In the genomic region with DNA sequence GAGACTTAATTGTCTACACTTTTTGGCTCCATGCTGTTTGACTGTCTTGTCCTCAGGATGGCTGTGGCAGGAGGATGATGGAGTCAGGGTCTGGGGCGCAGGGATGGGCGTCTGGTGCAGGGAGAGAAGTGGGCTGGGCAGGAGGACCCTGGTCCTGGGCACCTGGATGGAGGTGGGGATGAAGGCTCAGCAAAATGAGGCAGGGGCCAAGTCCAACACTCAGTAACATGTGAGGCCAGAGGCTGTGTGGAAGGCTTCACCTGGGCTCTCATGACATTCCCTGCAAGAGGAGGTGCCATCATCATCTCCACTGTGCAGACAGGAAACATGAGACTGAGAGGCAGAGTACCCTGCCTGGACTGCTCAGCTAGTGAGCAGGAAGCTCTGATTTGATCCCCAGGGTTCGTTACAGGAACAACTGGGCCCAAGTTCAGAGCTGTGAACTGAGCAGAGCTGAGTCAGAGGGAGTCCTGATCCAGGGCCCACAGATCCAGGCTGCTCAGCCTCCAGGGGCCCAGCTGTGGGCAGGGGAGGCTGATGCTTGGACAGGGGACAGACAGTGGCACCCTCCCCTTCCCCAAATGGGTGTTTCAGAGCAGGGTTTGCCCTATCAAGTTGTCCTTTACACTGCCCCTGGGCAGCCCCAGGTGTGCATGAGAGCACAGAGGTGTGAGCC, we compare ENCODE assay signal across 23 cellular contexts. TPM values are rescaled to one million over a fixed set of nuclear protein-coding genes. Genes with fewer than 3 reads are reported as not detected.
DNase-seq lines count a peak whose midpoint lies in the region; ATAC-seq and TF ChIP-seq lines count a peak whose summit lies in the region.
"Had no signal": no experiment of that assay in that cellular context is flagged by ENCODE, and none has a peak within 500 bp of the region (broad histone marks: within the 10 kb centered on the region; RNA-seq: fewer than 3 reads in every experiment).

No MANE protein-coding gene starts in this region.

- intact Hi-C loops in spleen (cut with DNase I; ENCODE audit: low total_unique reads), result no loop called here

- H3K4me3 Mint-ChIP-seq in CD4-positive, CD25-positive, alpha-beta regulatory T cell, result no peak overlapping the region
- H3K4me3 Mint-ChIP-seq: activated CD4-positive, alpha-beta memory T cell treated with anti-CD3 and anti-CD28 coated beads, Interleukin-2, amount 10 ng/mL, durations not matched to agents 7 days and 5 days; T-helper 1 cell treated with Interleukin-12 subunit alpha and Interleukin-12 subunit beta and Interleukin-4 antibody, amounts not matched to agents 30 μg/mL and 1 μg/mL, for 36 hours had no signal

- peaks cover 34% of the 10 kb centered on the region for H3K27me3 Mint-ChIP-seq in CD4-positive, CD25-positive, alpha-beta regulatory T cell

- no peaks in the 10 kb centered on the region for H3K36me3 Mint-ChIP-seq in CD4-positive, CD25-positive, alpha-beta regulatory T cell

- 89% methylated on average over 3 of the region's 3 CpGs for WGBS in liver
- WGBS in spleen, 5 donors, result 63 to 80% (median 74%) methylated on average over 3 of the region's 3 CpGs
- 74% methylated on average over 3 of the region's 3 CpGs for WGBS in mesenchymal stem cell

- no peak overlapping the region for H4K8ac ChIP-seq in mesenchymal stem cell (ENCODE audit: low read length)

- H3K4me2 ChIP-seq in mesenchymal stem cell (ENCODE audit: low read length, poor library complexity, severe bottlenecking), result no peak overlapping the region

- H3K23ac ChIP-seq in mesenchymal stem cell (ENCODE audit: low read length in 2 of 2), result no peak overlapping the region

- H3K9ac ChIP-seq in adipocyte (ENCODE audit: low read length) (peak overlapping the region; percentile 34), liver (ENCODE audit: low read depth in 1 of 2, low read length in 2 of 2) (no peak overlapping the region), mesenchymal stem cell (ENCODE audit: low read length) (no peak overlapping the region)

- peaks cover 0 to 1% (median 0%) of the 10 kb centered on the region in 7 donors for H3K9me3 Mint-ChIP-seq in CD4-positive, CD25-positive, alpha-beta regulatory T cell
- H3K9me3 Mint-ChIP-seq: activated CD4-positive, alpha-beta memory T cell treated with anti-CD3 and anti-CD28 coated beads, Interleukin-2, amount 10 ng/mL, durations not matched to agents 7 days and 5 days; T-helper 1 cell treated with Interleukin-12 subunit alpha and Interleukin-12 subunit beta and Interleukin-4 antibody, amounts not matched to agents 30 μg/mL and 1 μg/mL, for 36 hours had no signal

- H3K27ac ChIP-seq in CD4-positive, CD25-positive, alpha-beta regulatory T cell (ENCODE audit: insufficient read depth, low read length, poor library complexity, severe bottlenecking), result no peak overlapping the region
- H3K27ac ChIP-seq in liver (ENCODE audit: low read depth in 1 of 2, low read length in 2 of 2) (peak overlapping the region; percentile 31 to 56), spleen (no peak overlapping the region), mesenchymal stem cell (ENCODE audit: low read length, poor library complexity, severe bottlenecking) (no peak overlapping the region)
- H3K27ac ChIP-seq: esophagus squamous epithelium, heart left ventricle, SJCRH30 had no signal

- H2BK12ac ChIP-seq in mesenchymal stem cell (ENCODE audit: low read length in 2 of 2), result no peak overlapping the region

- no peak overlapping the region for H3K18ac ChIP-seq in mesenchymal stem cell (ENCODE audit: low read depth in 1 of 2, low read length in 2 of 2)

- TF ChIP-seq RAD21 in liver (IDR thresholded peaks at IDR 0.05), result no peak

- H3K4ac ChIP-seq in mesenchymal stem cell (ENCODE audit: low read depth in 1 of 2, low read length in 2 of 2), result no peak overlapping the region

- H2AFZ ChIP-seq in mesenchymal stem cell (ENCODE audit: low read depth, low read length), result no peak overlapping the region

- no peak for ATAC-seq in CD4-positive, CD25-positive, alpha-beta regulatory T cell (ENCODE audit: low read depth in 2 of 2)
- ATAC-seq: GM12878, heart left ventricle had no signal

- no peak overlapping the region for H4K91ac ChIP-seq in mesenchymal stem cell (ENCODE audit: low read length)

- H3K79me1 ChIP-seq in mesenchymal stem cell (replicated peaks; ENCODE audit: low read length, poor library complexity, severe bottlenecking), result no peaks in the 10 kb centered on the region

- no peaks in the 10 kb centered on the region for H3K9me3 ChIP-seq in CD4-positive, CD25-positive, alpha-beta regulatory T cell (ENCODE audit: control insufficient read depth in 2 of 2, low read length in 2 of 2)
- H3K9me3 ChIP-seq in adipocyte (ENCODE audit: control insufficient read depth, low read length) (no peaks in the 10 kb centered on the region), liver (ENCODE audit: control insufficient read depth in 4 of 4, low read length in 3 of 4) (no peaks in the 10 kb centered on the region), spleen (peaks cover 0 to 4% (median 0%) of the 10 kb centered on the region in 8 donors), mesenchymal stem cell (ENCODE audit: control insufficient read depth, low read length) (no peaks in the 10 kb centered on the region)
- H3K9me3 ChIP-seq: esophagus squamous epithelium, SJCRH30 had no signal

- no peaks in the 10 kb centered on the region for H3K36me3 ChIP-seq in CD4-positive, CD25-positive, alpha-beta regulatory T cell (ENCODE audit: control insufficient read depth, insufficient read depth, low read length)
- H3K36me3 ChIP-seq in adipocyte (ENCODE audit: control insufficient read depth, insufficient read depth, low read length, severe bottlenecking), result no peaks in the 10 kb centered on the region
- H3K36me3 ChIP-seq in liver (ENCODE audit: control insufficient read depth in 4 of 4, insufficient read depth in 3 of 4, low read depth in 1 of 4, low read length in 3 of 4), result no peaks in the 10 kb centered on the region
- no peaks in the 10 kb centered on the region for H3K36me3 ChIP-seq in spleen
- no peaks in the 10 kb centered on the region for H3K36me3 ChIP-seq in mesenchymal stem cell (ENCODE audit: control insufficient read depth in 1 of 2, insufficient read depth in 2 of 2, low read depth in 1 of 2, low read length in 2 of 2)
- H3K36me3 ChIP-seq: esophagus squamous epithelium, heart left ventricle, SJCRH30 had no signal

- no peak overlapping the region for H2BK120ac ChIP-seq in mesenchymal stem cell (ENCODE audit: low read depth, low read length)

- TF ChIP-seq CTCF in liver (IDR thresholded peaks at IDR 0.05; ENCODE audit: low read depth, low read length, missing input control) (no peak), spleen (IDR thresholded peaks at IDR 0.05 in 8 of 11, conservative IDR thresholded peaks at IDR 0.05 in 3 of 11) (no peak)

- no peak for DNase-seq in CD4-positive, CD25-positive, alpha-beta regulatory T cell
- DNase-seq in adipocyte (ENCODE audit: low read depth), result peak; percentile 24
- DNase-seq in spleen, result peak; percentile 49
- no peak for DNase-seq in mesenchymal stem cell
- DNase-seq in stimulated activated CD4-positive, alpha-beta T cell treated with anti-CD3 and anti-CD28 coated beads, Interleukin-12 subunit alpha, Interleukin-12 subunit beta, amount 100 ng/mL, for 4 hours, result no peak
- no peak for DNase-seq in NCI-H526 (lab: John Stamatoyannopoulos, UW)
- DNase-seq: activated CD4-positive, alpha-beta memory T cell treated with anti-CD3 and anti-CD28 coated beads, Interleukin-2, amount 10 ng/mL, durations not matched to agents 7 days and 5 days; esophagus squamous epithelium; GF-D8; KG1; MV-4-11; NCI-H2081; NCI-H524; nucleus accumbens; SJCRH30; stimulated activated CD4-positive, alpha-beta T cell treated with anti-CD3 and anti-CD28 coated beads, Interleukin-2, amount 100 ng/mL, for 48 hours had no signal

- H2AK5ac ChIP-seq in mesenchymal stem cell (ENCODE audit: low read length, severe bottlenecking), result no peak overlapping the region

- no peaks in the 10 kb centered on the region for H3K27me3 ChIP-seq in CD4-positive, CD25-positive, alpha-beta regulatory T cell (ENCODE audit: control insufficient read depth, insufficient read depth, low read length)
- H3K27me3 ChIP-seq in adipocyte (replicated peaks; ENCODE audit: control insufficient read depth, insufficient read depth, low read length) (peaks cover 4% of the 10 kb centered on the region), liver (ENCODE audit: control insufficient read depth in 4 of 4, insufficient read depth in 4 of 4, low read length in 3 of 4) (no peaks in the 10 kb centered on the region), spleen (replicated peaks in 1 of 7) (peaks cover 0 to 13% (median 0%) of the 10 kb centered on the region in 7 donors), mesenchymal stem cell (ENCODE audit: control insufficient read depth in 1 of 2, insufficient read depth in 1 of 2, low read length in 2 of 2) (peaks cover 15 to 41% of the 10 kb centered on the region in 2 experiments)
- H3K27me3 ChIP-seq: esophagus squamous epithelium, SJCRH30 had no signal

- no peak for TF ChIP-seq POLR2A in spleen (IDR thresholded peaks at IDR 0.05)

- no peaks in the 10 kb centered on the region for H3K4me1 ChIP-seq in CD4-positive, CD25-positive, alpha-beta regulatory T cell (ENCODE audit: control insufficient read depth, insufficient read depth, low read length, poor library complexity, severe bottlenecking)
- H3K4me1 ChIP-seq in adipocyte (ENCODE audit: control insufficient read depth, insufficient read depth, low read length) (peaks cover 28% of the 10 kb centered on the region), liver (ENCODE audit: control insufficient read depth in 4 of 4, insufficient read depth in 4 of 4, low read length in 3 of 4) (peaks cover 2 to 21% (median 13%) of the 10 kb centered on the region in 4 donors), spleen (no peaks in the 10 kb centered on the region), mesenchymal stem cell (ENCODE audit: control insufficient read depth, insufficient read depth, low read depth, low read length) (peaks cover 4% of the 10 kb centered on the region)
- H3K4me1 ChIP-seq: esophagus squamous epithelium, heart left ventricle had no signal

- no peaks in the 10 kb centered on the region for H3K4me1 Mint-ChIP-seq in CD4-positive, CD25-positive, alpha-beta regulatory T cell
- H3K4me1 Mint-ChIP-seq: activated CD4-positive, alpha-beta memory T cell treated with anti-CD3 and anti-CD28 coated beads, Interleukin-2, amount 10 ng/mL, durations not matched to agents 7 days and 5 days had no signal

- H3K14ac ChIP-seq in mesenchymal stem cell (ENCODE audit: low read length in 2 of 2), result no peak overlapping the region

- H3K27ac Mint-ChIP-seq in CD4-positive, CD25-positive, alpha-beta regulatory T cell, result peak overlapping the region in 2 of 3 donors; percentile 33 to 85
- H3K27ac Mint-ChIP-seq: activated CD4-positive, alpha-beta memory T cell treated with anti-CD3 and anti-CD28 coated beads, Interleukin-2, amount 10 ng/mL, durations not matched to agents 7 days and 5 days; T-helper 1 cell treated with Interleukin-12 subunit alpha and Interleukin-12 subunit beta and Interleukin-4 antibody, amounts not matched to agents 30 μg/mL and 1 μg/mL, for 36 hours had no signal

- H2BK15ac ChIP-seq in mesenchymal stem cell (ENCODE audit: low read depth, poor library complexity, severe bottlenecking), result no peak overlapping the region

- H3K4me3 ChIP-seq in CD4-positive, CD25-positive, alpha-beta regulatory T cell (ENCODE audit: low read depth, low read length), result no peak overlapping the region
- H3K4me3 ChIP-seq in adipocyte (ENCODE audit: low read length), result no peak overlapping the region
- H3K4me3 ChIP-seq in liver (ENCODE audit: low read depth in 1 of 3, low read length in 3 of 3), result no peak overlapping the region
- no peak overlapping the region for H3K4me3 ChIP-seq in spleen
- peak overlapping the region in 1 of 2 experiments; percentile 23 for H3K4me3 ChIP-seq in mesenchymal stem cell (ENCODE audit: insufficient read depth in 1 of 2, low read depth in 1 of 2, low read length in 2 of 2)
- H3K4me3 ChIP-seq: esophagus squamous epithelium, GM12878, heart left ventricle, SJCRH30 had no signal

- no peak overlapping the region for H2BK5ac ChIP-seq in mesenchymal stem cell (ENCODE audit: low read depth, low read length, poor library complexity, severe bottlenecking)

RNA-seq across cellular contexts. Expression of gene HJURP, which starts 36.9 kb away (rescaled TPM):
- 1.8 TPM for total RNA-seq in CD4-positive, CD25-positive, alpha-beta regulatory T cell
- 1 to 10 TPM in 2 of 4 donors, under 1 TPM in 2; 0.34 to 1.7 (median 0.98) TPM for polyA plus RNA-seq in CD4-positive, CD25-positive, alpha-beta regulatory T cell
- total RNA-seq in liver, result 10 to 100 TPM in 1 of 2 donors, under 1 TPM in 1; 0.08 to 32.9 TPM
- polyA plus RNA-seq in liver, result 1 to 10 TPM in 1 of 2 donors, under 1 TPM in 1; 0.94 to 1.9 TPM
- total RNA-seq in spleen, result 1 to 10 TPM; 1.4 to 7.4 (median 5.2) TPM
- 1 to 10 TPM; 2.2 to 5.6 (median 2.9) TPM for polyA plus RNA-seq in spleen
- 3.1 TPM for polyA plus RNA-seq in mesenchymal stem cell (2013, experiment 1 of 2)
- 2.9 TPM for polyA plus RNA-seq in mesenchymal stem cell (2013, experiment 2 of 2)

RNA-seq across cellular contexts. Expression of gene MROH2A, which starts 39.3 kb away (rescaled TPM):
- not detected for total RNA-seq in CD4-positive, CD25-positive, alpha-beta regulatory T cell
- polyA plus RNA-seq in CD4-positive, CD25-positive, alpha-beta regulatory T cell, result not detected
- total RNA-seq in liver (under 1 TPM in 1 of 2 donors, not detected in 1; 0.08 TPM), spleen (under 1 TPM in 2 of 7 donors, not detected in 5; 0.27 to 0.43 TPM)
- polyA plus RNA-seq in liver (under 1 TPM; 0.09 to 0.28 TPM), spleen (1 to 10 TPM in 1 of 3 donors, not detected in 2; 1.5 TPM)
- polyA plus RNA-seq in mesenchymal stem cell (2013, experiment 1 of 2), result not detected
- polyA plus RNA-seq in mesenchymal stem cell (2013, experiment 2 of 2), result not detected
- total RNA-seq: activated CD4-positive, alpha-beta memory T cell treated with anti-CD3 and anti-CD28 coated beads, Interleukin-2, amount 10 ng/mL, durations not matched to agents 7 days and 5 days; bronchial epithelial cell; GM12878; SJCRH30; subcutaneous adipose tissue had no signal
- polyA plus RNA-seq: BJ, GM12878, heart left ventricle had no signal

RNA-seq across cellular contexts. Expression of gene UGT1A1, which starts 57.4 kb away (rescaled TPM):
- total RNA-seq in CD4-positive, CD25-positive, alpha-beta regulatory T cell, result not detected
- polyA plus RNA-seq in CD4-positive, CD25-positive, alpha-beta regulatory T cell, result not detected
- 100 to 1,000 TPM in 1 of 2 donors, not detected in 1; 145 TPM for total RNA-seq in liver
- polyA plus RNA-seq in liver, result 100 to 1,000 TPM; 288 to 386 TPM
- total RNA-seq in spleen, result not detected
- polyA plus RNA-seq in spleen, result not detected
- polyA plus RNA-seq in mesenchymal stem cell (2013, experiment 1 of 2), result not detected
- polyA plus RNA-seq in mesenchymal stem cell (2013, experiment 2 of 2), result not detected
- total RNA-seq: activated CD4-positive, alpha-beta memory T cell treated with anti-CD3 and anti-CD28 coated beads, Interleukin-2, amount 10 ng/mL, durations not matched to agents 7 days and 5 days; GM12878; heart left ventricle; SJCRH30; subcutaneous adipose tissue had no signal
- polyA plus RNA-seq: BJ, GM12878 had no signal

Comparison
In these comparisons a context has a peak if more than half of its experiments do, and no peak if none do; other contexts are left out.
1. DNase-seq: peak in adipocyte (single experiment) and spleen (single experiment); none in CD4-positive, CD25-positive, alpha-beta regulatory T cell (0 of 3), mesenchymal stem cell (single experiment), stimulated activated CD4-positive, alpha-beta T cell treated with anti-CD3 and anti-CD28 coated beads, Interleukin-12 subunit alpha, Interleukin-12 subunit beta, amount 100 ng/mL, for 4 hours (single experiment) and NCI-H526 (0 of 2).
2. H3K27ac ChIP-seq: peak in liver (2 of 2); none in CD4-positive, CD25-positive, alpha-beta regulatory T cell (single experiment), spleen (0 of 8) and mesenchymal stem cell (single experiment).